13 cellular contexts compared by ENCODE assay signal in the genomic region with DNA sequence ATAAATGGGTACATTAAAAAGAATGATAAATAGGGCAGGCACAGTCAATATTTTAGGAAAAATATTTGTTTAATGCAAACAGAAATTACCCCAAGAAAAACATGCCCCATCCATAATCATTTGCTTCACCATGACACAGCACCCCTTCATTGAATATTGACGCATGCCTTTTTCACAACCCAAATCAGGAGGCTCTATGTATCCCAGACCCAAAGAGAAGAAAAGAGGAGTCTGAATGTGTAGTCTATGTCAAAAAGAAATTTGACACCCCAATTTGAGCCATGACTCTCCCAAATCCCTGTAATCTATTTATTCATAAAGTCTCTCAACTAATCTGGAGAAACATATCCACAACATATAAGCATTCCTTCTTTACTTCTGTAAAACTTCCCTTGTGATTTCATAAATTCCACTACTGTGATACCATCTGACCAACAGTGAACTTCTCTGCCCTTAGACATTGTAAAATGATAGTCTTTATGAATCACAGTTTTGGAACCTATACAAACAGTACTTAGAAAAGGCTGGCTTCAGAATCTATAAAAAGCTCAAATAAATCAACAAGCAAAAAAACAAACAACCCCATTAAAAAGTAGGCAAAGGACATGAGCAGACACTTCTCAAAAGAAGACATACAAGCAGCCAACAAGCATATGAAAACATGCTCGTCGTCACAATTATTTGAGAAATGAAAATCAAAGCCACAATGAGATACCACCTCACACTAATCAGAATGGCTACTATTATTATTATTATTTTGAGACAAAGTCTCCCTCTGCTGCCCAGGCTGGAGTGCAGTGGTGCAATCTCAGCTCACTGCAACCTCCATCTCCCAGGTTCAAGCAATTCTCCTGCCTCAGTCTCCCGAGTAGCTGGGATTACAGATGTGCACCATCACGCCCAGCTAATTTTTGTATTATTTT. TPM values are rescaled to one million over a fixed set of nuclear protein-coding genes. Genes with fewer than 3 reads are reported as not detected.
DNase-seq lines count a peak whose midpoint lies in the region; ATAC-seq, FAIRE-seq and TF ChIP-seq lines count a peak whose summit lies in the region.
"Had no signal": no experiment of that assay in that cellular context is flagged by ENCODE, and none has a peak within 500 bp of the region (broad histone marks: within the 10 kb centered on the region; RNA-seq: fewer than 3 reads in every experiment).

No MANE protein-coding gene starts in this region.

- FAIRE-seq in frontal cortex (lab: Jason Lieb, UNC): no peak

- H3K4me1 ChIP-seq in hepatocyte (ENCODE audit: insufficient read depth): no peaks in the 10 kb centered on the region
- H3K4me1 ChIP-seq: heart left ventricle had no signal

- no peaks in the 10 kb centered on the region for H4K20me1 ChIP-seq in hepatocyte (ENCODE audit: insufficient read depth, poor library complexity, severe bottlenecking)

- H3K4me2 ChIP-seq in hepatocyte: no peak overlapping the region

- H2AFZ ChIP-seq in hepatocyte: no peak overlapping the region

- no peaks in the 10 kb centered on the region for H3K79me2 ChIP-seq in hepatocyte

- DNase-seq in AG08396 (ENCODE audit: low spot score) (peak; percentile 23), HFF-Myc (ENCODE audit: extremely low read depth, low read depth) (peak; percentile 61), amniotic stem cell (lab: John Stamatoyannopoulos, UW) (peak; percentile 33), hepatocyte (ENCODE audit: low spot score) (peak; percentile 6), DMS53 (lab: John Stamatoyannopoulos, UW) (no peak), frontal cortex (ENCODE audit: low spot score in 2 of 2) (no peak), COR-L47 (lab: John Stamatoyannopoulos, UW) (no peak)
- DNase-seq: heart left ventricle; NCI-H1417 treated with DMSO at 0.1 percent for 48 hours; stimulated activated CD4-positive, alpha-beta T cell treated with anti-CD3 and anti-CD28 coated beads, Interleukin-1b, Interleukin-23, amount 100 ng/mL, for 48 hours had no signal

- no peaks in the 10 kb centered on the region for H3K27me3 ChIP-seq in hepatocyte
- H3K27me3 ChIP-seq: heart left ventricle had no signal

- ATAC-seq in GM19023 (IDR thresholded peaks at IDR 0.05; ENCODE audit: unreplicated experiment): no peak
- ATAC-seq: heart left ventricle had no signal

- 96% methylated on average over 5 of the region's 5 CpGs for WGBS in hepatocyte (ENCODE audit: low lambda C conversion rate, missing lambda C conversion rate)

- no peaks in the 10 kb centered on the region for H3K36me3 ChIP-seq in hepatocyte (replicated peaks; ENCODE audit: insufficient read depth, low read depth)

- TF ChIP-seq CTCF in HFF-Myc (IDR thresholded peaks at IDR 0.05; ENCODE audit: low read depth, low read length, missing control alignments): no peak
- no peak for TF ChIP-seq CTCF in hepatocyte (IDR thresholded peaks at IDR 0.05; ENCODE audit: poor library complexity)

- H3K4me3 ChIP-seq in HFF-Myc (replicated peaks; ENCODE audit: low read depth, low read length) (no peak overlapping the region), hepatocyte (no peak overlapping the region)
- H3K4me3 ChIP-seq: heart left ventricle, thoracic aorta had no signal

- H3K9me3 ChIP-seq in hepatocyte (ENCODE audit: low read depth): no peaks in the 10 kb centered on the region
- H3K9me3 ChIP-seq: thoracic aorta had no signal

- no peak overlapping the region for H3K27ac ChIP-seq in hepatocyte
- H3K27ac ChIP-seq: heart left ventricle, thoracic aorta, VCaP had no signal

- no peaks in the 10 kb centered on the region for H3K9me2 ChIP-seq in hepatocyte (replicated peaks; ENCODE audit: insufficient read depth)

RNA-seq across cellular contexts. Expression of a gene that starts 53.4 kb away (rescaled TPM):
- total RNA-seq in hepatocyte: 39.5 and 40.2 TPM in 2 replicates
- 6.0 and 7.3 TPM in 2 replicates for polyA plus RNA-seq in hepatocyte
- 61.1 TPM for total RNA-seq in frontal cortex

Comparison
In these comparisons a context has a peak if more than half of its experiments do, and no peak if none do; other contexts are left out.
1. DNase-seq: peak in AG08396 (single experiment), HFF-Myc (single experiment), amniotic stem cell (single experiment) and hepatocyte (single experiment); none in DMS53 (single experiment), frontal cortex (0 of 2) and COR-L47 (single experiment).